ENCODE assay signal across 24 cellular contexts in the genomic region with DNA sequence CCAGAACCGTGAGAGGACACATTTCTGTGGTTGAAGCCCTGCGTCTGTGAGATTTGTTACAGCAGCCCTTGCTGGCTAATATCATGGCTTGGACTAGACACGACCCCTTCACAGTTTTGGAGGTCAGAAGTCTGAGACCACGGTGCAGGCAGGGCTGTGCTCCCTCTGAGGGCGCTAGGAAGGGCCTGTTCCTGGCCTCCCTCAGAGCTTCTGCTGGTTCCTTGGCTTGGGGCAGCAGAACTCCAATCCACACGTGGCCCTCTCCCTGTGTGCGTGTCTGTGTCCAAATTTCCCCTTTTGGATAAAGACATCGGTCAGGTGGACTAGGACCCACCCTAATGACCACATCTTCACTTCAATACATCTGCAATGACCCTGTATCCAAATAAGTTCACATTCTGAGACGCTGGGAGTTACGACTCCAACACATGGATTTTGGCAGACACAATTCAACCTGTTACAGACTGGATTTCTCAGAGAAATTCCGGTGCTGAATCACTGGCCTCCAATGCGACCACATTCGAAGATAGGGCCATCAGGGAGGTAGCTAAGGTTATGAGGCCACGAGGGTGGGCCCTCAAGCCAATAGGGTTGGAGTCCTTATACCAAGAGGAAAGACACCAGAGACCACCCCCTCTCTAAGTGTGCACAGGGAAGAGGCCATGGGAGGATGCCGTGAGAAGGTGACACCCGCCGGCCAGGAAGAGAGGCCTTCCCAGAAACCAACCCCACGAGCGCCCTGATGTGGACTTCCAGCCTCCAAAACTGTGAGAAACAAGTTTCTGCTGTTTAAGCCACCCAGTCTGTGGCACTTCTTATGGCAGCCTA. TPM values are rescaled to one million over a fixed set of nuclear protein-coding genes. Genes with fewer than 3 reads are reported as not detected.
DNase-seq lines count a peak whose midpoint lies in the region; ATAC-seq and TF ChIP-seq lines count a peak whose summit lies in the region.
"Had no signal": no experiment of that assay in that cellular context is flagged by ENCODE, and none has a peak within 500 bp of the region (broad histone marks: within the 10 kb centered on the region; RNA-seq: fewer than 3 reads in every experiment).

No MANE protein-coding gene starts in this region.

- H3K9me3 Mint-ChIP-seq in chondrocyte (ENCODE audit: low read depth), result peaks cover 3% of the 10 kb centered on the region
- no peaks in the 10 kb centered on the region for H3K9me3 Mint-ChIP-seq in natural killer cell
- H3K9me3 Mint-ChIP-seq: activated T-cell treated with anti-CD3 and anti-CD28 coated beads, Interleukin-2, amount 50 U/mL, for 24 hours had no signal

- H3K4me2 ChIP-seq in BLaER1, result peak overlapping the region; percentile 67
- H3K4me2 ChIP-seq in DND-41 (ENCODE audit: insufficient read depth, low read length), result no peak overlapping the region

- TF ChIP-seq CTCF in DND-41 (IDR thresholded peaks at IDR 0.05; ENCODE audit: borderline replicate concordance, extremely low read depth, low read length, poor library complexity, severe bottlenecking) (no peak), chondrocyte (IDR thresholded peaks at IDR 0.05) (no peak), natural killer cell (IDR thresholded peaks at IDR 0.05) (no peak)

- H3K9ac ChIP-seq in BLaER1 (peak overlapping the region; percentile 65; the same call in 1 of the 2 replicates), DND-41 (ENCODE audit: low read depth, low read length) (no peak overlapping the region)
- H3K9ac ChIP-seq: GM23248 had no signal

- H3K27ac Mint-ChIP-seq in chondrocyte (ENCODE audit: unreplicated experiment), result peak overlapping the region; percentile 74
- peak overlapping the region; percentile 96 to 100 for H3K27ac Mint-ChIP-seq in natural killer cell

- H3K27ac ChIP-seq in BLaER1 (peak overlapping the region; percentile 54; the same call in 1 of the 2 replicates), DND-41 (ENCODE audit: low read length) (peak overlapping the region; percentile 40; the same call in 1 of the 2 replicates)
- H3K27ac ChIP-seq: ascending aorta, C4-2B, GM23248, neutrophil had no signal

- H3K4me3 ChIP-seq in BLaER1 (no peak overlapping the region), DND-41 (ENCODE audit: low read depth in 1 of 2, low read length in 2 of 2) (no peak overlapping the region)
- H3K4me3 ChIP-seq: ascending aorta, GM23248 had no signal

- no peaks in the 10 kb centered on the region for H3K79me2 ChIP-seq in DND-41 (ENCODE audit: insufficient read depth, low read length)

- no peak for DNase-seq in DND-41
- DNase-seq in chondrocyte (ENCODE audit: low spot score), result no peak
- DNase-seq in natural killer cell, result peak; percentile 14
- DNase-seq in cerebellar nuclear complex (lab: John Stamatoyannopoulos, UW), result no peak
- no peak for DNase-seq in retina
- no peak for DNase-seq in germinal center (ENCODE audit: low spot score)
- DNase-seq: ACHN; activated CD4-positive, alpha-beta T cell treated with anti-CD3 and anti-CD28 coated beads for 48 hours; activated naive CD4-positive, alpha-beta T cell treated with anti-CD3 and anti-CD28 coated beads, Interleukin-2, amount 50 U/mL, for 16 hours; activated T-cell treated with anti-CD3 and anti-CD28 coated beads, Interleukin-2, amount 50 U/mL, for 24 hours; DMS153; effector memory CD4-positive, alpha-beta T cell; GF-D8; midbrain; NCI-H146; NCI-H774; Right ventricle myocardium superior; stimulated activated CD4-positive, alpha-beta T cell treated with anti-CD3 and anti-CD28 coated beads, Interleukin-12 subunit alpha, Interleukin-12 subunit beta, amount 100 ng/mL, for 4 hours had no signal

- H2AFZ ChIP-seq in DND-41 (ENCODE audit: low read depth, low read length), result no peak overlapping the region
- H2AFZ ChIP-seq: GM23248 had no signal

- peaks cover 65% of the 10 kb centered on the region for H3K4me1 ChIP-seq in BLaER1
- H3K4me1 ChIP-seq in DND-41 (ENCODE audit: insufficient read depth, low read length), result peaks cover 37% of the 10 kb centered on the region
- H3K4me1 ChIP-seq: ascending aorta had no signal

- H3K36me3 ChIP-seq in BLaER1 (no peaks in the 10 kb centered on the region), DND-41 (ENCODE audit: insufficient read depth, low read length) (no peaks in the 10 kb centered on the region)
- H3K36me3 ChIP-seq: ascending aorta, neutrophil had no signal

- H3K9me3 ChIP-seq in BLaER1, result peaks cover 19% of the 10 kb centered on the region
- no peaks in the 10 kb centered on the region for H3K9me3 ChIP-seq in DND-41 (ENCODE audit: insufficient read depth, low read length, severe bottlenecking)
- H3K9me3 ChIP-seq: ascending aorta, neutrophil had no signal

- H3K27me3 Mint-ChIP-seq in chondrocyte (ENCODE audit: low read depth) (no peaks in the 10 kb centered on the region), natural killer cell (ENCODE audit: low read depth in 2 of 2) (no peaks in the 10 kb centered on the region)
- H3K27me3 Mint-ChIP-seq: activated T-cell treated with anti-CD3 and anti-CD28 coated beads, Interleukin-2, amount 50 U/mL, for 24 hours had no signal

- H4K20me1 ChIP-seq in BLaER1 (no peaks in the 10 kb centered on the region), DND-41 (ENCODE audit: insufficient read depth, low read length) (no peaks in the 10 kb centered on the region)

- no peaks in the 10 kb centered on the region for H3K27me3 ChIP-seq in BLaER1
- no peaks in the 10 kb centered on the region for H3K27me3 ChIP-seq in DND-41 (ENCODE audit: insufficient read depth, low read length, poor library complexity)
- H3K27me3 ChIP-seq: ascending aorta had no signal

- H3K36me3 Mint-ChIP-seq in chondrocyte (ENCODE audit: low read depth) (no peaks in the 10 kb centered on the region), natural killer cell (no peaks in the 10 kb centered on the region)

- H3K4me1 Mint-ChIP-seq in chondrocyte (ENCODE audit: low read depth), result peaks cover 23% of the 10 kb centered on the region
- H3K4me1 Mint-ChIP-seq in natural killer cell, result peaks cover 74 to 76% of the 10 kb centered on the region in 2 donors

- no peak overlapping the region for H3K4me3 Mint-ChIP-seq in chondrocyte (ENCODE audit: unreplicated experiment)
- peak overlapping the region; percentile 49 for H3K4me3 Mint-ChIP-seq in natural killer cell
- H3K4me3 Mint-ChIP-seq: activated T-cell treated with anti-CD3 and anti-CD28 coated beads, Interleukin-2, amount 50 U/mL, for 24 hours had no signal

- intact Hi-C loops in natural killer cell (cut with micrococcal nuclease), result no loop called here

- ATAC-seq in DND-41 (ENCODE audit: insufficient read depth, low read depth) (no peak), natural killer cell (no peak), HG03196 (IDR thresholded peaks at IDR 0.05; ENCODE audit: unreplicated experiment) (no peak)

RNA-seq across cellular contexts. Expression of gene PPP2R5C, which starts 43.6 kb away (rescaled TPM):
- total RNA-seq in chondrocyte (95.0 to 111 TPM (median 98.1 TPM) in 3 replicates), natural killer cell (100 to 1,000 TPM; 716 to 779 (median 736) TPM)
